ENCODE assay signal across 8 cellular contexts in genomic region chr12:50088577-50089335, GRCh38. TPM values are rescaled to one million over a fixed set of nuclear protein-coding genes. Genes with fewer than 3 reads are reported as not detected.
A peak's percentile ranks its signal among the peaks of the same experiment; 100 is the strongest.
DNase-seq lines count a peak whose midpoint lies in the region; ATAC-seq and TF ChIP-seq lines count a peak whose summit lies in the region.

No MANE protein-coding gene starts in this region.

- TF ChIP-seq CTCF in esophagus muscularis mucosa (IDR thresholded peaks at IDR 0.05) (peak; percentile 69 to 78 (median 75)), osteoblast (IDR thresholded peaks at IDR 0.05; ENCODE audit: extremely low read depth, low read depth, low read length) (peak; percentile 75)

- H3K4me3 Mint-ChIP-seq in CD4-positive, alpha-beta memory T cell: peak overlapping the region in 3 of 8 donors; percentile 15 to 35 (median 25)

- DNase-seq in CD4-positive, alpha-beta memory T cell: peak; percentile 45 to 70 (median 54)
- peak; percentile 48 for DNase-seq in HCEC 1CT
- DNase-seq in NCI-H526 (lab: John Stamatoyannopoulos, UW): peak; percentile 37 to 83
- DNase-seq in activated CD8-positive, alpha-beta memory T cell treated with anti-CD3 and anti-CD28 coated beads, Interleukin-2, amount 50 U/mL, for 24 hours (ENCODE audit: extremely low read depth): peak; percentile 23
- no peak for DNase-seq in esophagus muscularis mucosa (ENCODE audit: extremely low spot score)
- no peak for DNase-seq in osteoblast (ENCODE audit: insufficient read length, low spot score, missing footprints)
- no peak for DNase-seq in SKM-1 treated with dmso at 0.1 percent for 144 hours (lab: John Stamatoyannopoulos, UW; ENCODE audit: unreplicated experiment)

- peaks cover 11 to 28% (median 23%) of the 10 kb centered on the region in 4 donors for H3K4me1 Mint-ChIP-seq in CD4-positive, alpha-beta memory T cell

- POLR2A ChIA-PET in CD4-positive, alpha-beta memory T cell (lab: Charles Lee; ENCODE audit: partially characterized antibody): interaction anchor here (1.1 to 1.9 kb wide), 4 partner anchors 22 to 87 kb away, joined by 3 to 9 read pairs (median 6); partner anchors contain the start of gene CERS5

- H3K36me3 Mint-ChIP-seq in CD4-positive, alpha-beta memory T cell: peaks cover 32 to 66% of the 10 kb centered on the region in 2 donors

- H3K4me1 ChIP-seq in CD4-positive, alpha-beta memory T cell (ENCODE audit: insufficient read depth, low read length): peaks cover 24% of the 10 kb centered on the region
- peaks cover 14 to 36% (median 25%) of the 10 kb centered on the region in 4 donors for H3K4me1 ChIP-seq in esophagus muscularis mucosa
- H3K4me1 ChIP-seq in osteoblast (ENCODE audit: insufficient read depth, low read length): peaks cover 26% of the 10 kb centered on the region

- CTCF ChIA-PET in CD4-positive, alpha-beta memory T cell (lab: Charles Lee; ENCODE audit: partially characterized antibody): interaction anchor here (0.8 to 16.2 kb wide), 12 partner anchors 8 to 226 kb away, joined by 3 to 316 read pairs (median 4); partner anchors contain the start of genes CERS5, COX14 and GPD1

- intact Hi-C loops in CD4-positive, alpha-beta memory T cell (cut with micrococcal nuclease): loop anchor here (1.0 to 10.0 kb wide), 2 partner anchors 87 to 316 kb away; partner anchors contain the start of gene LARP4
- intact Hi-C loops in esophagus muscularis mucosa (cut with DNase I): no loop called here

- H3K27me3 ChIP-seq in CD4-positive, alpha-beta memory T cell (ENCODE audit: insufficient read depth, low read length): no peaks in the 10 kb centered on the region
- H3K27me3 ChIP-seq in esophagus muscularis mucosa (no peaks in the 10 kb centered on the region), osteoblast (ENCODE audit: insufficient read depth, low read length) (no peaks in the 10 kb centered on the region)

- TF ChIP-seq EP300 in esophagus muscularis mucosa (IDR thresholded peaks at IDR 0.05): no peak

- H3K9me3 ChIP-seq in CD4-positive, alpha-beta memory T cell (ENCODE audit: control insufficient read depth in 1 of 2, low read length in 2 of 2): no peaks in the 10 kb centered on the region
- H3K9me3 ChIP-seq in esophagus muscularis mucosa: no peaks in the 10 kb centered on the region
- no peaks in the 10 kb centered on the region for H3K9me3 ChIP-seq in osteoblast (ENCODE audit: low read depth, low read length)

- no peaks in the 10 kb centered on the region for H3K9me3 Mint-ChIP-seq in CD4-positive, alpha-beta memory T cell

- H3K4me2 ChIP-seq in osteoblast (ENCODE audit: insufficient read depth, low read length): peak overlapping the region; percentile 38

- H3K36me3 ChIP-seq in CD4-positive, alpha-beta memory T cell (ENCODE audit: insufficient read depth, low read length): peaks cover 44% of the 10 kb centered on the region
- H3K36me3 ChIP-seq in esophagus muscularis mucosa (peaks cover 59 to 78% (median 67%) of the 10 kb centered on the region in 4 donors), osteoblast (ENCODE audit: insufficient read depth, low read length) (peaks cover 57% of the 10 kb centered on the region)

- ATAC-seq in HG02588 (IDR thresholded peaks at IDR 0.05; ENCODE audit: unreplicated experiment): no peak

- no peaks in the 10 kb centered on the region for H3K27me3 Mint-ChIP-seq in CD4-positive, alpha-beta memory T cell

- H2AFZ ChIP-seq in osteoblast (ENCODE audit: low read length): no peak overlapping the region

- peaks cover 20% of the 10 kb centered on the region for H3K79me2 ChIP-seq in osteoblast (ENCODE audit: insufficient read depth, low read length)

- WGBS in esophagus muscularis mucosa: 17% methylated on average over 3 of the region's 3 CpGs

- H3K4me3 ChIP-seq in CD4-positive, alpha-beta memory T cell (ENCODE audit: low read length in 2 of 2): no peak overlapping the region
- H3K4me3 ChIP-seq in esophagus muscularis mucosa (no peak overlapping the region), osteoblast (ENCODE audit: insufficient read depth, low read length) (no peak overlapping the region)

- H3K27ac Mint-ChIP-seq in CD4-positive, alpha-beta memory T cell: peak overlapping the region; percentile 4 to 75 (median 44)

- peaks cover 13% of the 10 kb centered on the region for H4K20me1 ChIP-seq in osteoblast (ENCODE audit: insufficient read depth, low read length)

- H3K27ac ChIP-seq in CD4-positive, alpha-beta memory T cell (ENCODE audit: low read depth, low read length): no peak overlapping the region
- H3K27ac ChIP-seq in esophagus muscularis mucosa (replicated peaks in 1 of 4) (no peak overlapping the region), osteoblast (ENCODE audit: low read depth, low read length) (peak overlapping the region; percentile 36)

- no peak for TF ChIP-seq POLR2A in esophagus muscularis mucosa (IDR thresholded peaks at IDR 0.05; ENCODE audit: low read depth)

RNA-seq across cellular contexts. Expression of gene SMARCD1, which starts 3.6 kb away (rescaled TPM):
- 10 to 100 TPM; 56.9 to 64.5 TPM for total RNA-seq in CD4-positive, alpha-beta memory T cell
- polyA plus RNA-seq in CD4-positive, alpha-beta memory T cell: 10 to 100 TPM; 13.0 to 17.1 TPM
- total RNA-seq in esophagus muscularis mucosa: 10 to 100 TPM; 20.3 to 72.4 (median 45.2) TPM
- 50.3 and 53.0 TPM in 2 replicates for total RNA-seq in osteoblast

RNA-seq across cellular contexts. Expression of gene GPD1, which starts 15.1 kb away (rescaled TPM):
- 1 to 10 TPM; 1.1 to 2.0 TPM for total RNA-seq in CD4-positive, alpha-beta memory T cell
- not detected for polyA plus RNA-seq in CD4-positive, alpha-beta memory T cell
- total RNA-seq in esophagus muscularis mucosa (1 to 10 TPM in 1 of 4 donors, under 1 TPM in 3; 0.17 to 2.5 (median 0.60) TPM), osteoblast (under 0.01 TPM in 1 of 2 replicates, not detected in the other)

RNA-seq across cellular contexts. Expression of gene COX14, which starts 23.3 kb away (rescaled TPM):
- total RNA-seq in CD4-positive, alpha-beta memory T cell: 10 to 100 TPM; 53.3 to 61.6 TPM
- 100 to 1,000 TPM; 253 to 354 TPM for polyA plus RNA-seq in CD4-positive, alpha-beta memory T cell
- 100 to 1,000 TPM in 1 of 4 donors, 10 to 100 TPM in 3; 52.8 to 105 (median 87.6) TPM for total RNA-seq in esophagus muscularis mucosa
- 29.0 and 29.8 TPM in 2 replicates for total RNA-seq in osteoblast

RNA-seq across cellular contexts. Expression of gene ASIC1, which starts 31.4 kb away (rescaled TPM):
- total RNA-seq in CD4-positive, alpha-beta memory T cell: under 1 TPM; 0.08 to 0.26 TPM
- not detected for polyA plus RNA-seq in CD4-positive, alpha-beta memory T cell
- total RNA-seq in esophagus muscularis mucosa: 1 to 10 TPM in 3 of 4 donors, under 1 TPM in 1; 0.66 to 5.6 (median 2.9) TPM
- 0.72 and 0.88 TPM in 2 replicates for total RNA-seq in osteoblast

Comparison
In these comparisons a context has a peak if more than half of its experiments do, and no peak if none do; other contexts are left out.
1. DNase-seq: peak in CD4-positive, alpha-beta memory T cell (5 of 5), HCEC 1CT (single experiment), NCI-H526 (2 of 2) and activated CD8-positive, alpha-beta memory T cell treated with anti-CD3 and anti-CD28 coated beads, Interleukin-2, amount 50 U/mL, for 24 hours (single experiment); none in esophagus muscularis mucosa (single experiment), osteoblast (single experiment) and SKM-1 treated with dmso at 0.1 percent for 144 hours (single experiment).